In genomic region chr5:149421834-149422233, GRCh38 we compare ENCODE assay signal across 1 cellular context.
A peak's percentile ranks its signal among the peaks of the same experiment; 100 is the strongest.
TF ChIP-seq lines count a peak whose summit lies in the region.

No MANE protein-coding gene starts in this region.

TF ChIP-seq in K562, 482 proteins besides CTCF, POLR2A, EP300 and RAD21 (continued from another document):
- no peak for TF ChIP-seq HINFP (tag; conservative IDR thresholded peaks at IDR 0.05; ENCODE audit: low read depth)
- TF ChIP-seq, protein P1, sequence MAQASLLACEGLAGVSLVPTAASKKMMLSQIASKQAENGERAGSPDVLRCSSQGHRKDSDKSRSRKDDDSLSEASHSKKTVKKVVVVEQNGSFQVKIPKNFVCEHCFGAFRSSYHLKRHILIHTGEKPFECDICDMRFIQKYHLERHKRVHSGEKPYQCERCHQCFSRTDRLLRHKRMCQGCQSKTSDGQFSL (CRISPR knock-in tag; IDR thresholded peaks at IDR 0.05) = no peak
- TF ChIP-seq, protein P1 (tag; IDR thresholded peaks at IDR 0.05) = no peak
- peak; percentile 68; the same call in 1 of the 2 replicates for TF ChIP-seq PTBP1 (IDR thresholded peaks at IDR 0.05; ENCODE audit: low read depth, low read length)
- TF ChIP-seq, protein P2, sequence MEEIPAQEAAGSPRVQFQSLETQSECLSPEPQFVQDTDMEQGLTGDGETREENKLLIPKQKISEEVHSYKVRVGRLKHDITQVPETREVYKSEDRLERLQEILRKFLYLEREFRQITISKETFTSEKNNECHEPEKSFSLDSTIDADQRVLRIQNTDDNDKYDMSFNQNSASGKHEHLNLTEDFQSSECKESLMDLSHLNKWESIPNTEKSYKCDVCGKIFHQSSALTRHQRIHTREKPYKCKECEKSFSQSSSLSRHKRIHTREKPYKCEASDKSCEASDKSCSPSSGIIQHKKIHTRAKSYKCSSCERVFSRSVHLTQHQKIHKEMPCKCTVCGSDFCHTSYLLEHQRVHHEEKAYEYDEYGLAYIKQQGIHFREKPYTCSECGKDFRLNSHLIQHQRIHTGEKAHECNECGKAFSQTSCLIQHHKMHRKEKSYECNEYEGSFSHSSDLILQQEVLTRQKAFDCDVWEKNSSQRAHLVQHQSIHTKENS (CRISPR knock-in tag; IDR thresholded peaks at IDR 0.05) = no peak
- TF ChIP-seq, protein P3, sequence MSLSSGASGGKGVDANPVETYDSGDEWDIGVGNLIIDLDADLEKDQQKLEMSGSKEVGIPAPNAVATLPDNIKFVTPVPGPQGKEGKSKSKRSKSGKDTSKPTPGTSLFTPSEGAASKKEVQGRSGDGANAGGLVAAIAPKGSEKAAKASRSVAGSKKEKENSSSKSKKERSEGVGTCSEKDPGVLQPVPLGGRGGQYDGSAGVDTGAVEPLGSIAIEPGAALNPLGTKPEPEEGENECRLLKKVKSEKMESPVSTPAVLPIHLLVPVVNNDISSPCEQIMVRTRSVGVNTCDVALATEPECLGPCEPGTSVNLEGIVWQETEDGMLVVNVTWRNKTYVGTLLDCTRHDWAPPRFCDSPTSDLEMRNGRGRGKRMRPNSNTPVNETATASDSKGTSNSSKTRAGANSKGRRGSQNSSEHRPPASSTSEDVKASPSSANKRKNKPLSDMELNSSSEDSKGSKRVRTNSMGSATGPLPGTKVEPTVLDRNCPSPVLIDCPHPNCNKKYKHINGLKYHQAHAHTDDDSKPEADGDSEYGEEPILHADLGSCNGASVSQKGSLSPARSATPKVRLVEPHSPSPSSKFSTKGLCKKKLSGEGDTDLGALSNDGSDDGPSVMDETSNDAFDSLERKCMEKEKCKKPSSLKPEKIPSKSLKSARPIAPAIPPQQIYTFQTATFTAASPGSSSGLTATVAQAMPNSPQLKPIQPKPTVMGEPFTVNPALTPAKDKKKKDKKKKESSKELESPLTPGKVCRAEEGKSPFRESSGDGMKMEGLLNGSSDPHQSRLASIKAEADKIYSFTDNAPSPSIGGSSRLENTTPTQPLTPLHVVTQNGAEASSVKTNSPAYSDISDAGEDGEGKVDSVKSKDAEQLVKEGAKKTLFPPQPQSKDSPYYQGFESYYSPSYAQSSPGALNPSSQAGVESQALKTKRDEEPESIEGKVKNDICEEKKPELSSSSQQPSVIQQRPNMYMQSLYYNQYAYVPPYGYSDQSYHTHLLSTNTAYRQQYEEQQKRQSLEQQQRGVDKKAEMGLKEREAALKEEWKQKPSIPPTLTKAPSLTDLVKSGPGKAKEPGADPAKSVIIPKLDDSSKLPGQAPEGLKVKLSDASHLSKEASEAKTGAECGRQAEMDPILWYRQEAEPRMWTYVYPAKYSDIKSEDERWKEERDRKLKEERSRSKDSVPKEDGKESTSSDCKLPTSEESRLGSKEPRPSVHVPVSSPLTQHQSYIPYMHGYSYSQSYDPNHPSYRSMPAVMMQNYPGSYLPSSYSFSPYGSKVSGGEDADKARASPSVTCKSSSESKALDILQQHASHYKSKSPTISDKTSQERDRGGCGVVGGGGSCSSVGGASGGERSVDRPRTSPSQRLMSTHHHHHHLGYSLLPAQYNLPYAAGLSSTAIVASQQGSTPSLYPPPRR (CRISPR knock-in tag; IDR thresholded peaks at IDR 0.05; ENCODE audit: borderline replicate concordance) = no peak
- TF ChIP-seq MEF2A (IDR thresholded peaks at IDR 0.05; ENCODE audit: control insufficient read depth, low read depth, low read length) = no peak
- no peak for TF ChIP-seq SRSF1 (IDR thresholded peaks at IDR 0.05; ENCODE audit: low read depth, low read length)
- no peak for TF ChIP-seq HOXB6 (CRISPR knock-in tag; IDR thresholded peaks at IDR 0.05; ENCODE audit: borderline replicate concordance)
- no peak for TF ChIP-seq TAF7 (tag; IDR thresholded peaks at IDR 0.05)
- TF ChIP-seq, protein P4, sequence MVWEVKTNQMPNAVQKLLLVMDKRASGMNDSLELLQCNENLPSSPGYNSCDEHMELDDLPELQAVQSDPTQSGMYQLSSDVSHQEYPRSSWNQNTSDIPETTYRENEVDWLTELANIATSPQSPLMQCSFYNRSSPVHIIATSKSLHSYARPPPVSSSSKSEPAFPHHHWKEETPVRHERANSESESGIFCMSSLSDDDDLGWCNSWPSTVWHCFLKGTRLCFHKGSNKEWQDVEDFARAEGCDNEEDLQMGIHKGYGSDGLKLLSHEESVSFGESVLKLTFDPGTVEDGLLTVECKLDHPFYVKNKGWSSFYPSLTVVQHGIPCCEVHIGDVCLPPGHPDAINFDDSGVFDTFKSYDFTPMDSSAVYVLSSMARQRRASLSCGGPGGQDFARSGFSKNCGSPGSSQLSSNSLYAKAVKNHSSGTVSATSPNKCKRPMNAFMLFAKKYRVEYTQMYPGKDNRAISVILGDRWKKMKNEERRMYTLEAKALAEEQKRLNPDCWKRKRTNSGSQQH (CRISPR knock-in tag; IDR thresholded peaks at IDR 0.05) = no peak
- 0 out of 2 replicates have a peak, but pooled peaks have one; percentile 50 for TF ChIP-seq SMARCA5 (IDR thresholded peaks at IDR 0.05)
- TF ChIP-seq MECOM (CRISPR knock-in tag; IDR thresholded peaks at IDR 0.05) = no peak
- no peak for TF ChIP-seq BRF1 (IDR thresholded peaks at IDR 0.05; ENCODE audit: borderline replicate concordance, extremely low read depth, insufficient read length)
